In genomic region chr4:24010573-24010972, GRCh38 we compare ENCODE assay signal across 14 cellular contexts.
DNase-seq lines count a peak whose midpoint lies in the region; TF ChIP-seq lines count a peak whose summit lies in the region.
"Had no signal": no experiment of that assay in that cellular context is flagged by ENCODE, and none has a peak within 500 bp of the region (broad histone marks: within the 10 kb centered on the region; RNA-seq: fewer than 3 reads in every experiment).

No MANE protein-coding gene starts in this region.

- no peak for TF ChIP-seq POLR2A in vagina (IDR thresholded peaks at IDR 0.05)

- intact Hi-C loops in vagina (cut with DNase I), result no loop called here

- no peaks in the 10 kb centered on the region for H3K9me3 ChIP-seq in vagina
- H3K9me3 ChIP-seq: BLaER1 treated with 17β-estradiol and CSF1 and Interleukin-3, amounts not matched to agents 10 nM and 100 nM; HAP-1 had no signal

- no peaks in the 10 kb centered on the region for H3K27me3 ChIP-seq in vagina
- H3K27me3 ChIP-seq: BLaER1 treated with 17β-estradiol and CSF1 and Interleukin-3, amounts not matched to agents 10 nM and 100 nM had no signal

- no peak for TF ChIP-seq CTCF in vagina (IDR thresholded peaks at IDR 0.05)

- no peak overlapping the region for H3K4me3 ChIP-seq in vagina
- H3K4me3 ChIP-seq: BLaER1 treated with 17β-estradiol and CSF1 and Interleukin-3, amounts not matched to agents 10 nM and 100 nM; HAP-1 had no signal

- peak; percentile 13 for DNase-seq in NCI-H1694 treated with DMSO at 0.1 percent for 48 hours (lab: John Stamatoyannopoulos, UW)
- DNase-seq in NCI-H1694 (lab: John Stamatoyannopoulos, UW), result no peak
- peak; percentile 1 for DNase-seq in NCI-H69 (lab: John Stamatoyannopoulos, UW)
- DNase-seq in left kidney (ENCODE audit: low read depth, low spot score), result peak; percentile 18
- DNase-seq in vagina (ENCODE audit: extremely low spot score in 2 of 2), result no peak
- DNase-seq in GOT3 (lab: John Stamatoyannopoulos, UW), result no peak
- DNase-seq in T-helper 1 cell, result no peak
- no peak for DNase-seq in AG08396 (ENCODE audit: low spot score)
- DNase-seq: 8988T; Calu3; CD8-positive, alpha-beta T cell; GDM1 had no signal

- H3K27ac ChIP-seq in vagina, result no peak overlapping the region
- H3K27ac ChIP-seq: BLaER1 treated with 17β-estradiol and CSF1 and Interleukin-3, amounts not matched to agents 10 nM and 100 nM had no signal

- H3K36me3 ChIP-seq in vagina, result no peaks in the 10 kb centered on the region
- H3K36me3 ChIP-seq: BLaER1 treated with 17β-estradiol and CSF1 and Interleukin-3, amounts not matched to agents 10 nM and 100 nM; HAP-1 had no signal

- H3K4me1 ChIP-seq in vagina, result no peaks in the 10 kb centered on the region
- H3K4me1 ChIP-seq: BLaER1 treated with 17β-estradiol and CSF1 and Interleukin-3, amounts not matched to agents 10 nM and 100 nM; HAP-1 had no signal

Comparison
In these comparisons a context has a peak if more than half of its experiments do, and no peak if none do; other contexts are left out.
1. DNase-seq: peak in NCI-H1694 treated with DMSO at 0.1 percent for 48 hours (single experiment), NCI-H69 (single experiment) and left kidney (single experiment); none in NCI-H1694 (single experiment), vagina (0 of 2), GOT3 (single experiment), T-helper 1 cell (0 of 5) and AG08396 (single experiment).